Comparison of ENCODE assay signal across 1 cellular context in the genomic region with DNA sequence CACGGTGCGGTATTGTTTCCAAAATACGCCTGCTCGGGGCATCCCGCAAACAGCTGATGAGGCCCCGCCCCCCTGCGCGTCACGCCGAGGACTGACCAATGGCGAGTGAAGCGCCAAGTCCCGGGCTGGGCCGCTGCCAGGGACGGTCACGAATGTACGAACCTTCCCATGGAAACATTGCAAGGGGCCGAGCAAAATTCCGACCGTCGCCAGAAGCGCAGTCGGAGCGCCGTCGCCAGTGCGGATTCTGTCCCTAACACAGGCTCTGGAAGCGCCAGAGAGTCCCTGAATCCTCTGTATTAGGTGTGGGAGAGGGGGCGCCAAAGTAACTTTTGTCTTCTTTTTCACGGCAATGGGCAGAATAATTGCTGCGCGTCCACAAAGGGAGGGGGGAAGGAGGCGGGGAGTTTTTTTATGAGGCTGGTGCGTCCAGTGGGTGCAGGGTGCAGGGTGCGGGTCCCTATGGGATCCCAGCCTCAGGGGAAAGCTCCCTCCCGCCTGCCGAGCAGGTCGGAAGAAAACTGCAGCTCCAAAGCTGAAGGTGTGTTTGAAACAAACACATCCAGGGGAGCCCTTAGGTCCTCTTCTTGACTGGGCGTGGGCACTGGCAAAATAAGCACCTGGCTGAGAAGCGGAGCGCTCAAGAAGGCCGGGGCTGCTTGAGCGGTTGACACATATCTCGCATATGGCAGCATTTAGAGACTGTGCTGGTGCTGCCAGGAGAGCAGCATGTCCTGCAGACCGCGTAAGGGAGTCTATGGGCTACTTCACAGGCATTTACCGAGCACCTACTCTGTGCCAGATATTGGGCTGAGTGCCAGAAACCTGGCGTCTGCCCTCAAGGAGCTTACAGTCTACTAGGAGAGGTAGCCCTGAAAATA.
TF ChIP-seq lines count a peak whose summit lies in the region.

A gene with protein sequence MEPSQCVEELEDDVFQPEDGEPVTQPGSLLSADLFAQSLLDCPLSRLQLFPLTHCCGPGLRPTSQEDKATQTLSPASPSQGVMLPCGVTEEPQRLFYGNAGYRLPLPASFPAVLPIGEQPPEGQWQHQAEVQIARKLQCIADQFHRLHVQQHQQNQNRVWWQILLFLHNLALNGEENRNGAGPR (minus strand): TSS at position 25 of the 881 bp plus-strand sequence. CDS start 2,793 bp downstream, outside the sequence.

TF ChIP-seq in K562, 482 proteins besides CTCF, POLR2A, EP300 and RAD21 (continued from another document and continues in another):
- TF ChIP-seq, protein P1, sequence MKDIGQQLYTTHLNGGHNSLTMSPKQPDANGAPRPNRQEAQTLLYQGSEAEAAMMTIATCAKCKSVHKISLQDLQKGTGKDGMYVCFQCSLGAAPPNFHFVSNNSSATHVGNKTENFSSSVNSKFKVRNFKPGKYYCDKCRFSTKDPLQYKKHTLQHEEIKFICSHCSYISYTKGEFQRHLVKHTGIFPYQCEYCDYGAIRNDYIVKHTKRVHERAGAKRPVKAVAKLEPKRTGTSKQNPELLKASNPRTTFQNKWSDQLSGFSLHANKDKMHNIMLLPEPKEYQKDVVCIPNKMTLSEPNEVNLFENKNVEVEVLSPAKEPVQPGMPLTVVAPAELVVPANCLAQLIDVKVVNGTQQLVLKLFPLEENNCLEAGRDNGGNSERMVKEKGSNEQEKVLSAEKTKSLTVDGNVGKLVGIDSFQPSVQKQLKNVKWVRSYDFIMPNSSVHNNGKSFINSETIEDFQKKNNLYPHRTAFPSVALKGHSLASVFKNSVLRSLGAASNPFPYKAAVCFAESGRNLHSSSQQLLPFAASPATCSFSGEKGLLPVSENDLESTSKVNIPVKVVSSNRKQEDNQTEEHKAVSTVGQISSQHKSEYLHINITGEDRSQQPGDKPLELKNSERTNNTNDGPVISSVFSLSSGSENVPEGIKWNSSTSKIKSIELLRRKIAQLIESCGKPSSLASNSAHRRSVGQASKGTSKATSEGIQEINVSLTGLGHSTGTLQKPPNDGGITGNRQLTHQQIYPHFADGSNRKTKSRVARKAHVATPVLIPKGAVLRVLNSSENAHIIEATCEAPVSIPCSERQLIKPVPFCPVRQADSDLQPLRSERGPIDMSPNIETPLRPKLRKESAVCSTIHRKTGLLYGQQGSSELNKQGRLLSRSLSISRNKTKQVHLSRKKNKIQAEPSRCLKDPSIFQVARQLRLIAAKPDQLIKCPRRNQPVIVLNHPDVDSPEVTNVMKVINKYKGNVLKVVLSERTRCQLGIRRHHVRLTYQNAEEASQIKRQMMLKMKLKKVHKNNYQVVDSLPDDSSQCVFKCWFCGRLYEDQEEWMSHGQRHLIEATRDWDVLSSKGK (CRISPR knock-in tag; IDR thresholded peaks at IDR 0.05), result no peak
- TF ChIP-seq HIVEP1 (CRISPR knock-in tag; IDR thresholded peaks at IDR 0.05) (no peak), SMAD1 (IDR thresholded peaks at IDR 0.05; ENCODE audit: low read depth, low read length, partially characterized antibody) (peak; percentile 68), PHF20 (IDR thresholded peaks at IDR 0.05; ENCODE audit: partially characterized antibody) (no peak), KLF16 (IDR thresholded peaks at IDR 0.05) (no peak; the same call in 1 of the 2 replicates), MTA3 (IDR thresholded peaks at IDR 0.05; ENCODE audit: borderline replicate concordance) (peak; percentile 82; the same call in 1 of the 2 replicates), GATA2 (CRISPR knock-in tag; IDR thresholded peaks at IDR 0.05) (no peak), SIN3A (IDR thresholded peaks at IDR 0.05; ENCODE audit: borderline replicate concordance in 2 of 2, control insufficient read depth in 1 of 2, low read depth in 2 of 2, low read length in 2 of 2) (peak; percentile 72 to 94; a peak in 3 of 4 replicates), MEIS2 (IDR thresholded peaks at IDR 0.05; ENCODE audit: partially characterized antibody) (no peak), HMGN3 (IDR thresholded peaks at IDR 0.05; ENCODE audit: borderline replicate concordance, extremely low read depth, insufficient read length, low read depth, low read length) (peak; percentile 79), MED1 (CRISPR knock-in tag; IDR thresholded peaks at IDR 0.05; ENCODE audit: borderline replicate concordance) (no peak), NFRKB (IDR thresholded peaks at IDR 0.05; ENCODE audit: low read depth) (no peak), PRMT5 (CRISPR knock-in tag; IDR thresholded peaks at IDR 0.05) (no peak), SOX6 (IDR thresholded peaks at IDR 0.05) (peak; percentile 91), BRD9 (IDR thresholded peaks at IDR 0.05; ENCODE audit: low read depth, partially characterized antibody) (no peak), RBM39 (optimal IDR thresholded peaks at IDR 0.05; ENCODE audit: low read depth, low read length) (no peak), NCOA4 (IDR thresholded peaks at IDR 0.05; ENCODE audit: partially characterized antibody) (no peak), HDAC8 (tag; IDR thresholded peaks at IDR 0.05) (no peak), HNRNPK (IDR thresholded peaks at IDR 0.05; ENCODE audit: low read depth, low read length, poor library complexity, severe bottlenecking) (no peak), ZNF184 (CRISPR knock-in tag; IDR thresholded peaks at IDR 0.05) (no peak), CXXC5 (CRISPR knock-in tag; IDR thresholded peaks at IDR 0.05) (peak; percentile 82), U2AF1 (optimal IDR thresholded peaks at IDR 0.05; ENCODE audit: low read depth, low read length) (no peak), HNRNPL (IDR thresholded peaks at IDR 0.05; ENCODE audit: low read depth, low read length) (no peak), POLR2AphosphoS5 (IDR thresholded peaks at IDR 0.05; ENCODE audit: control insufficient read depth, insufficient read depth, low read depth, low read length) (no peak), SP2 (IDR thresholded peaks at IDR 0.05; ENCODE audit: extremely low read depth, low read depth, low read length, poor library complexity, severe bottlenecking) (no peak), CBX3 (IDR thresholded peaks at IDR 0.05; ENCODE audit: borderline replicate concordance in 1 of 2, low read length in 2 of 2) (peak in 1 of 2 experiments; percentile 55; a peak in 1 of 3 replicates), ELF4 (CRISPR knock-in tag; IDR thresholded peaks at IDR 0.05) (no peak)
- TF ChIP-seq, protein P2, sequence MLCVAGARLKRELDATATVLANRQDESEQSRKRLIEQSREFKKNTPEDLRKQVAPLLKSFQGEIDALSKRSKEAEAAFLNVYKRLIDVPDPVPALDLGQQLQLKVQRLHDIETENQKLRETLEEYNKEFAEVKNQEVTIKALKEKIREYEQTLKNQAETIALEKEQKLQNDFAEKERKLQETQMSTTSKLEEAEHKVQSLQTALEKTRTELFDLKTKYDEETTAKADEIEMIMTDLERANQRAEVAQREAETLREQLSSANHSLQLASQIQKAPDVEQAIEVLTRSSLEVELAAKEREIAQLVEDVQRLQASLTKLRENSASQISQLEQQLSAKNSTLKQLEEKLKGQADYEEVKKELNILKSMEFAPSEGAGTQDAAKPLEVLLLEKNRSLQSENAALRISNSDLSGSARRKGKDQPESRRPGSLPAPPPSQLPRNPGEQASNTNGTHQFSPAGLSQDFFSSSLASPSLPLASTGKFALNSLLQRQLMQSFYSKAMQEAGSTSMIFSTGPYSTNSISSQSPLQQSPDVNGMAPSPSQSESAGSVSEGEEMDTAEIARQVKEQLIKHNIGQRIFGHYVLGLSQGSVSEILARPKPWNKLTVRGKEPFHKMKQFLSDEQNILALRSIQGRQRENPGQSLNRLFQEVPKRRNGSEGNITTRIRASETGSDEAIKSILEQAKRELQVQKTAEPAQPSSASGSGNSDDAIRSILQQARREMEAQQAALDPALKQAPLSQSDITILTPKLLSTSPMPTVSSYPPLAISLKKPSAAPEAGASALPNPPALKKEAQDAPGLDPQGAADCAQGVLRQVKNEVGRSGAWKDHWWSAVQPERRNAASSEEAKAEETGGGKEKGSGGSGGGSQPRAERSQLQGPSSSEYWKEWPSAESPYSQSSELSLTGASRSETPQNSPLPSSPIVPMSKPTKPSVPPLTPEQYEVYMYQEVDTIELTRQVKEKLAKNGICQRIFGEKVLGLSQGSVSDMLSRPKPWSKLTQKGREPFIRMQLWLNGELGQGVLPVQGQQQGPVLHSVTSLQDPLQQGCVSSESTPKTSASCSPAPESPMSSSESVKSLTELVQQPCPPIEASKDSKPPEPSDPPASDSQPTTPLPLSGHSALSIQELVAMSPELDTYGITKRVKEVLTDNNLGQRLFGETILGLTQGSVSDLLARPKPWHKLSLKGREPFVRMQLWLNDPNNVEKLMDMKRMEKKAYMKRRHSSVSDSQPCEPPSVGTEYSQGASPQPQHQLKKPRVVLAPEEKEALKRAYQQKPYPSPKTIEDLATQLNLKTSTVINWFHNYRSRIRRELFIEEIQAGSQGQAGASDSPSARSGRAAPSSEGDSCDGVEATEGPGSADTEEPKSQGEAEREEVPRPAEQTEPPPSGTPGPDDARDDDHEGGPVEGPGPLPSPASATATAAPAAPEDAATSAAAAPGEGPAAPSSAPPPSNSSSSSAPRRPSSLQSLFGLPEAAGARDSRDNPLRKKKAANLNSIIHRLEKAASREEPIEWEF (CRISPR knock-in tag; IDR thresholded peaks at IDR 0.05), result no peak
- TF ChIP-seq, protein P3, sequence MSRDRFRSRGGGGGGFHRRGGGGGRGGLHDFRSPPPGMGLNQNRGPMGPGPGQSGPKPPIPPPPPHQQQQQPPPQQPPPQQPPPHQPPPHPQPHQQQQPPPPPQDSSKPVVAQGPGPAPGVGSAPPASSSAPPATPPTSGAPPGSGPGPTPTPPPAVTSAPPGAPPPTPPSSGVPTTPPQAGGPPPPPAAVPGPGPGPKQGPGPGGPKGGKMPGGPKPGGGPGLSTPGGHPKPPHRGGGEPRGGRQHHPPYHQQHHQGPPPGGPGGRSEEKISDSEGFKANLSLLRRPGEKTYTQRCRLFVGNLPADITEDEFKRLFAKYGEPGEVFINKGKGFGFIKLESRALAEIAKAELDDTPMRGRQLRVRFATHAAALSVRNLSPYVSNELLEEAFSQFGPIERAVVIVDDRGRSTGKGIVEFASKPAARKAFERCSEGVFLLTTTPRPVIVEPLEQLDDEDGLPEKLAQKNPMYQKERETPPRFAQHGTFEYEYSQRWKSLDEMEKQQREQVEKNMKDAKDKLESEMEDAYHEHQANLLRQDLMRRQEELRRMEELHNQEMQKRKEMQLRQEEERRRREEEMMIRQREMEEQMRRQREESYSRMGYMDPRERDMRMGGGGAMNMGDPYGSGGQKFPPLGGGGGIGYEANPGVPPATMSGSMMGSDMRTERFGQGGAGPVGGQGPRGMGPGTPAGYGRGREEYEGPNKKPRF (IDR thresholded peaks at IDR 0.05; ENCODE audit: low read depth, low read length), result no peak
- TF ChIP-seq, protein P4, sequence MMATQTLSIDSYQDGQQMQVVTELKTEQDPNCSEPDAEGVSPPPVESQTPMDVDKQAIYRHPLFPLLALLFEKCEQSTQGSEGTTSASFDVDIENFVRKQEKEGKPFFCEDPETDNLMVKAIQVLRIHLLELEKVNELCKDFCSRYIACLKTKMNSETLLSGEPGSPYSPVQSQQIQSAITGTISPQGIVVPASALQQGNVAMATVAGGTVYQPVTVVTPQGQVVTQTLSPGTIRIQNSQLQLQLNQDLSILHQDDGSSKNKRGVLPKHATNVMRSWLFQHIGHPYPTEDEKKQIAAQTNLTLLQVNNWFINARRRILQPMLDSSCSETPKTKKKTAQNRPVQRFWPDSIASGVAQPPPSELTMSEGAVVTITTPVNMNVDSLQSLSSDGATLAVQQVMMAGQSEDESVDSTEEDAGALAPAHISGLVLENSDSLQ (IDR thresholded peaks at IDR 0.05), result peak; percentile 17; the same call in 1 of the 2 replicates
- TF ChIP-seq, protein P5, sequence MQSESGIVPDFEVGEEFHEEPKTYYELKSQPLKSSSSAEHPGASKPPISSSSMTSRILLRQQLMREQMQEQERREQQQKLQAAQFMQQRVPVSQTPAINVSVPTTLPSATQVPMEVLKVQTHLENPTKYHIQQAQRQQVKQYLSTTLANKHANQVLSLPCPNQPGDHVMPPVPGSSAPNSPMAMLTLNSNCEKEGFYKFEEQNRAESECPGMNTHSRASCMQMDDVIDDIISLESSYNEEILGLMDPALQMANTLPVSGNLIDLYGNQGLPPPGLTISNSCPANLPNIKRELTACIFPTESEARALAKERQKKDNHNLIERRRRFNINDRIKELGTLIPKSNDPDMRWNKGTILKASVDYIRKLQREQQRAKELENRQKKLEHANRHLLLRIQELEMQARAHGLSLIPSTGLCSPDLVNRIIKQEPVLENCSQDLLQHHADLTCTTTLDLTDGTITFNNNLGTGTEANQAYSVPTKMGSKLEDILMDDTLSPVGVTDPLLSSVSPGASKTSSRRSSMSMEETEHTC (IDR thresholded peaks at IDR 0.05), result no peak
- TF ChIP-seq, protein P6, sequence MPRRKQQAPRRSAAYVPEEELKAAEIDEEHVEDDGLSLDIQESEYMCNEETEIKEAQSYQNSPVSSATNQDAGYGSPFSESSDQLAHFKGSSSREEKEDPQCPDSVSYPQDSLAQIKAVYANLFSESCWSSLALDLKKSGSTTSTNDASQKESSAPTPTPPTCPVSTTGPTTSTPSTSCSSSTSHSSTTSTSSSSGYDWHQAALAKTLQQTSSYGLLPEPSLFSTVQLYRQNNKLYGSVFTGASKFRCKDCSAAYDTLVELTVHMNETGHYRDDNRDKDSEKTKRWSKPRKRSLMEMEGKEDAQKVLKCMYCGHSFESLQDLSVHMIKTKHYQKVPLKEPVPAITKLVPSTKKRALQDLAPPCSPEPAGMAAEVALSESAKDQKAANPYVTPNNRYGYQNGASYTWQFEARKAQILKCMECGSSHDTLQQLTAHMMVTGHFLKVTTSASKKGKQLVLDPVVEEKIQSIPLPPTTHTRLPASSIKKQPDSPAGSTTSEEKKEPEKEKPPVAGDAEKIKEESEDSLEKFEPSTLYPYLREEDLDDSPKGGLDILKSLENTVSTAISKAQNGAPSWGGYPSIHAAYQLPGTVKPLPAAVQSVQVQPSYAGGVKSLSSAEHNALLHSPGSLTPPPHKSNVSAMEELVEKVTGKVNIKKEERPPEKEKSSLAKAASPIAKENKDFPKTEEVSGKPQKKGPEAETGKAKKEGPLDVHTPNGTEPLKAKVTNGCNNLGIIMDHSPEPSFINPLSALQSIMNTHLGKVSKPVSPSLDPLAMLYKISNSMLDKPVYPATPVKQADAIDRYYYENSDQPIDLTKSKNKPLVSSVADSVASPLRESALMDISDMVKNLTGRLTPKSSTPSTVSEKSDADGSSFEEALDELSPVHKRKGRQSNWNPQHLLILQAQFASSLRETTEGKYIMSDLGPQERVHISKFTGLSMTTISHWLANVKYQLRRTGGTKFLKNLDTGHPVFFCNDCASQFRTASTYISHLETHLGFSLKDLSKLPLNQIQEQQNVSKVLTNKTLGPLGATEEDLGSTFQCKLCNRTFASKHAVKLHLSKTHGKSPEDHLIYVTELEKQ (CRISPR knock-in tag; IDR thresholded peaks at IDR 0.05), result no peak
- TF ChIP-seq, protein P7, sequence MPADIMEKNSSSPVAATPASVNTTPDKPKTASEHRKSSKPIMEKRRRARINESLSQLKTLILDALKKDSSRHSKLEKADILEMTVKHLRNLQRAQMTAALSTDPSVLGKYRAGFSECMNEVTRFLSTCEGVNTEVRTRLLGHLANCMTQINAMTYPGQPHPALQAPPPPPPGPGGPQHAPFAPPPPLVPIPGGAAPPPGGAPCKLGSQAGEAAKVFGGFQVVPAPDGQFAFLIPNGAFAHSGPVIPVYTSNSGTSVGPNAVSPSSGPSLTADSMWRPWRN (IDR thresholded peaks at IDR 0.05; ENCODE audit: low read depth), result peak; percentile 44; the same call in 1 of the 2 replicates
